ENCODE assay signal across 1 cellular context in genomic region chr11:45885274-45885920, GRCh38.
TF ChIP-seq lines count a peak whose summit lies in the region.

Gene MAPK8IP1 (plus strand): TSS chr11:45885651. CDS start chr11:45885821, 170 bp downstream.

TF ChIP-seq in HepG2, 621 proteins besides CTCF, POLR2A, EP300 and RAD21 (continued from another document and continues in another):
- 0 out of 2 replicates have a peak, but pooled peaks have one; percentile 24 for TF ChIP-seq HBP1 (CRISPR knock-in tag; IDR thresholded peaks at IDR 0.05; ENCODE audit: low read depth)
- TF ChIP-seq ZIK1 (CRISPR knock-in tag; IDR thresholded peaks at IDR 0.05; ENCODE audit: borderline replicate concordance, low read depth), result no peak
- TF ChIP-seq ZNF331 (CRISPR knock-in tag; IDR thresholded peaks at IDR 0.05), result peak; percentile 59; the same call in 1 of the 2 replicates
- no peak for TF ChIP-seq ZNF782 (CRISPR knock-in tag; IDR thresholded peaks at IDR 0.05; ENCODE audit: borderline replicate concordance)
- no peak for TF ChIP-seq ZNF24 (IDR thresholded peaks at IDR 0.05)
- TF ChIP-seq PHF8 (CRISPR knock-in tag; IDR thresholded peaks at IDR 0.05), result no peak
- TF ChIP-seq SMAD9 (CRISPR knock-in tag; IDR thresholded peaks at IDR 0.05), result 0 out of 2 replicates have a peak, but pooled peaks have one; percentile 45
- peak; percentile 36; the same call in 1 of the 2 replicates for TF ChIP-seq TFE3 (CRISPR knock-in tag; IDR thresholded peaks at IDR 0.05)
- no peak for TF ChIP-seq PLRG1 (conservative IDR thresholded peaks at IDR 0.05)
- no peak for TF ChIP-seq SOX6 (IDR thresholded peaks at IDR 0.05)
- TF ChIP-seq SOX6 (CRISPR knock-in tag; IDR thresholded peaks at IDR 0.05), result no peak
- no peak for TF ChIP-seq NFIB (CRISPR knock-in tag; IDR thresholded peaks at IDR 0.05; ENCODE audit: borderline replicate concordance)
- TF ChIP-seq AGO2 (optimal IDR thresholded peaks at IDR 0.05; ENCODE audit: low read depth, low read length), result peak; percentile 38
- TF ChIP-seq ZSCAN22 (CRISPR knock-in tag; IDR thresholded peaks at IDR 0.05), result no peak
- TF ChIP-seq MAZ (IDR thresholded peaks at IDR 0.05; ENCODE audit: borderline replicate concordance, low read depth, low read length), result no peak
- 0 out of 2 replicates have a peak, but pooled peaks have one; percentile 60 for TF ChIP-seq MAZ (CRISPR knock-in tag; IDR thresholded peaks at IDR 0.05; ENCODE audit: low read depth)
- TF ChIP-seq ETV6 (CRISPR knock-in tag; conservative IDR thresholded peaks at IDR 0.05), result peak; percentile 56; the same call in 1 of the 2 replicates
- 0 out of 2 replicates have a peak, but pooled peaks have one; percentile 24 for TF ChIP-seq HIVEP1 (CRISPR knock-in tag; IDR thresholded peaks at IDR 0.05)
- 0 out of 2 replicates have a peak, but pooled peaks have one; percentile 39 for TF ChIP-seq CCDC6 (CRISPR knock-in tag; IDR thresholded peaks at IDR 0.05)
- TF ChIP-seq CREB1 (IDR thresholded peaks at IDR 0.05), result no peak
- no peak for TF ChIP-seq CREB1 (CRISPR knock-in tag; IDR thresholded peaks at IDR 0.05)
- 0 out of 2 replicates have a peak, but pooled peaks have one; percentile 25 for TF ChIP-seq ZBTB43 (CRISPR knock-in tag; conservative IDR thresholded peaks at IDR 0.05)
- TF ChIP-seq ZNF724P (CRISPR knock-in tag; IDR thresholded peaks at IDR 0.05; ENCODE audit: borderline replicate concordance), result no peak
- TF ChIP-seq REL (CRISPR knock-in tag; conservative IDR thresholded peaks at IDR 0.05), result 0 out of 2 replicates have a peak, but pooled peaks have one; percentile 45
- no peak for TF ChIP-seq PHF5A (CRISPR knock-in tag; IDR thresholded peaks at IDR 0.05; ENCODE audit: low read depth, unreplicated experiment)
- TF ChIP-seq PRDM4 (CRISPR knock-in tag; IDR thresholded peaks at IDR 0.05; ENCODE audit: borderline replicate concordance), result no peak
- TF ChIP-seq ZNF639 (CRISPR knock-in tag; conservative IDR thresholded peaks at IDR 0.05), result 0 out of 2 replicates have a peak, but pooled peaks have one; percentile 47
- TF ChIP-seq GPBP1L1 (CRISPR knock-in tag; IDR thresholded peaks at IDR 0.05), result no peak
- peak; percentile 38; the same call in 1 of the 2 replicates for TF ChIP-seq BORCS8-MEF2B (CRISPR knock-in tag; IDR thresholded peaks at IDR 0.05)
- peak; percentile 33; the same call in 1 of the 2 replicates for TF ChIP-seq ETV5 (CRISPR knock-in tag; IDR thresholded peaks at IDR 0.05; ENCODE audit: borderline replicate concordance)
- TF ChIP-seq MAF1 (CRISPR knock-in tag; IDR thresholded peaks at IDR 0.05; ENCODE audit: borderline replicate concordance), result no peak
- no peak for TF ChIP-seq MED13 (CRISPR knock-in tag; IDR thresholded peaks at IDR 0.05)
- TF ChIP-seq KLF13 (CRISPR knock-in tag; IDR thresholded peaks at IDR 0.05), result no peak
- TF ChIP-seq DBP (CRISPR knock-in tag; IDR thresholded peaks at IDR 0.05; ENCODE audit: not compliant biosample characterization), result no peak
- no peak for TF ChIP-seq ZNF350 (CRISPR knock-in tag; IDR thresholded peaks at IDR 0.05; ENCODE audit: borderline replicate concordance, low read depth)
- no peak for TF ChIP-seq CEBPG (CRISPR knock-in tag; IDR thresholded peaks at IDR 0.05)
- 0 out of 2 replicates have a peak, but pooled peaks have one; percentile 22 for TF ChIP-seq HIC2 (CRISPR knock-in tag; IDR thresholded peaks at IDR 0.05; ENCODE audit: low read depth)
- TF ChIP-seq GPN1 (CRISPR knock-in tag; IDR thresholded peaks at IDR 0.05; ENCODE audit: borderline replicate concordance), result no peak
- no peak for TF ChIP-seq NRL (CRISPR knock-in tag; IDR thresholded peaks at IDR 0.05; ENCODE audit: borderline replicate concordance)
- TF ChIP-seq ZNF543 (CRISPR knock-in tag; IDR thresholded peaks at IDR 0.05), result no peak
- TF ChIP-seq TFAP4 (IDR thresholded peaks at IDR 0.05; ENCODE audit: borderline replicate concordance, low read depth), result no peak
- TF ChIP-seq KDM6A (CRISPR knock-in tag; IDR thresholded peaks at IDR 0.05; ENCODE audit: low read depth), result no peak
- TF ChIP-seq HNRNPUL1 (IDR thresholded peaks at IDR 0.05; ENCODE audit: low read depth, low read length), result no peak
- TF ChIP-seq HNF1B (CRISPR knock-in tag; IDR thresholded peaks at IDR 0.05), result no peak
- no peak for TF ChIP-seq IRF1 (CRISPR knock-in tag; IDR thresholded peaks at IDR 0.05; ENCODE audit: low read depth)
